ENCODE assay signal across 20 cellular contexts in the genomic region with DNA sequence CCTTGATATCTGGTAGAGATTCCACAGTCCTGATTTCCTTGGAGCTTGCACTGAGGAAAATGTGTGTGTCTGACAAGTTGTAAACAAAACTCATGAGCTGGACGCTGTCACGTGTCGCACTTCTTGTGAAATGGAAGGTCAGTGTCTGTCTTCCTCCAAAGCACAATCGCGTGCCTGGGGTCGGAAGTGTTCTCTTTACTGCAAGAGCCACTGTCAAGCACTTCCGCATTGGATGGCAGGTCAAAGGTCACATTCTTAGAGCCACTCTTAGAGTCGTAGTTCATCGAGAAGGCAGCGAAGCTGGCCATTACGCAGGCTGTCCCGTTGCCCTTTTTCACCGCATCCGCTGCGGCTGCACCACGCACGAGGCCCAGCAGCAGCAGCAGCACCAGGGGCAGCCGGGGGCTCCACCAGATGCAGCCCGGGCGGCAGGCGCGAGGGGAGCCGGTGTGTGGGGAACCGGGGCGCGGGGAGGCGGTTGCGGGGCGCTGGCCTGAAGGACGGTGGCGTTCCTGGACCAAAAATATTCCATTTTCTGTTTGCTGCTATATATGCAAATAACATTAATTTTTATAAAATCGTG. TPM values are rescaled to one million over a fixed set of nuclear protein-coding genes. Genes with fewer than 3 reads are reported as not detected.
A peak's percentile ranks its signal among the peaks of the same experiment; 100 is the strongest.
DNase-seq lines count a peak whose midpoint lies in the region; ATAC-seq, FAIRE-seq and TF ChIP-seq lines count a peak whose summit lies in the region.
"Had no signal": no experiment of that assay in that cellular context is flagged by ENCODE, and none has a peak within 500 bp of the region (broad histone marks: within the 10 kb centered on the region; RNA-seq: fewer than 3 reads in every experiment).

No MANE protein-coding gene starts in this region.

- FAIRE-seq in GM19239 (lab: Jason Lieb, UNC): no peak

- no peaks in the 10 kb centered on the region for H3K4me1 Mint-ChIP-seq in activated CD4-positive, alpha-beta memory T cell treated with anti-CD3 and anti-CD28 coated beads, Interleukin-2, amount 10 ng/mL, durations not matched to agents 7 days and 5 days
- H3K4me1 Mint-ChIP-seq in activated CD4-positive, alpha-beta memory T cell treated with anti-CD3 and anti-CD28 coated beads for 36 hours (ENCODE audit: low read depth): no peaks in the 10 kb centered on the region
- no peaks in the 10 kb centered on the region for H3K4me1 Mint-ChIP-seq in natural killer cell

- no peak overlapping the region for H3K4me3 Mint-ChIP-seq in activated CD4-positive, alpha-beta memory T cell treated with anti-CD3 and anti-CD28 coated beads, Interleukin-2, amount 10 ng/mL, durations not matched to agents 7 days and 5 days
- H3K4me3 Mint-ChIP-seq in activated CD4-positive, alpha-beta memory T cell treated with anti-CD3 and anti-CD28 coated beads for 36 hours: no peak overlapping the region
- H3K4me3 Mint-ChIP-seq in natural killer cell: no peak overlapping the region

- no peaks in the 10 kb centered on the region for H3K36me3 ChIP-seq in RWPE2 (ENCODE audit: low read depth)
- H3K36me3 ChIP-seq in testis (ENCODE audit: low read depth, missing control alignments): no peaks in the 10 kb centered on the region
- H3K36me3 ChIP-seq: HAP-1, Peyer's patch had no signal

- H3K4me1 ChIP-seq in RWPE2 (ENCODE audit: insufficient read depth, poor library complexity, severe bottlenecking) (no peaks in the 10 kb centered on the region), testis (no peaks in the 10 kb centered on the region)
- H3K4me1 ChIP-seq: HAP-1, Peyer's patch had no signal

- H3K4me3 ChIP-seq in RWPE2 (ENCODE audit: severe bottlenecking) (no peak overlapping the region), testis (peak overlapping the region; percentile 44 to 47)
- H3K4me3 ChIP-seq: HAP-1, Peyer's patch had no signal

- no peak for ATAC-seq in RWPE2 (ENCODE audit: low read depth)
- no peak for ATAC-seq in natural killer cell
- ATAC-seq in GM18867 (IDR thresholded peaks at IDR 0.05; ENCODE audit: unreplicated experiment): no peak
- ATAC-seq: Right ventricle myocardium inferior had no signal

- H3K9me3 ChIP-seq in RWPE2 (ENCODE audit: severe bottlenecking) (no peaks in the 10 kb centered on the region), testis (no peaks in the 10 kb centered on the region)
- H3K9me3 ChIP-seq: HAP-1, Peyer's patch had no signal

- H3K27ac Mint-ChIP-seq in activated CD4-positive, alpha-beta memory T cell treated with anti-CD3 and anti-CD28 coated beads, Interleukin-2, amount 10 ng/mL, durations not matched to agents 7 days and 5 days: no peak overlapping the region
- no peak overlapping the region for H3K27ac Mint-ChIP-seq in activated CD4-positive, alpha-beta memory T cell treated with anti-CD3 and anti-CD28 coated beads for 36 hours
- H3K27ac Mint-ChIP-seq in natural killer cell: no peak overlapping the region

- DNase-seq in activated CD4-positive, alpha-beta memory T cell treated with anti-CD3 and anti-CD28 coated beads, Interleukin-2, amount 10 ng/mL, durations not matched to agents 7 days and 5 days: peak; percentile 7
- DNase-seq in activated CD4-positive, alpha-beta memory T cell treated with anti-CD3 and anti-CD28 coated beads for 36 hours: no peak
- peak; percentile 48 for DNase-seq in RWPE2 (ENCODE audit: low spot score)
- DNase-seq in islet precursor cell: peak; percentile 51
- DNase-seq in testis: peak; percentile 70
- DNase-seq in GM19239 (ENCODE audit: insufficient read length, low spot score): no peak
- DNase-seq in natural killer cell: no peak
- DNase-seq: 8988T; KG1; NCI-H1105 treated with DMSO at 0.1 percent for 48 hours; NCI-H1694; NCI-H510A; NCI-H748 treated with DMSO at 0.1 percent for 48 hours; NK-92 treated with Interleukin-12 subunit alpha and Interleukin-12 subunit beta, amount 100 ng/mL, for 24 hours; Peyer's patch had no signal

- CTCF ChIA-PET in activated CD4-positive, alpha-beta memory T cell treated with anti-CD3 and anti-CD28 coated beads, Interleukin-2, amount 10 ng/mL, durations not matched to agents 7 days and 5 days (lab: Charles Lee): no interaction called here
- CTCF ChIA-PET in activated CD4-positive, alpha-beta memory T cell treated with anti-CD3 and anti-CD28 coated beads for 36 hours (lab: Charles Lee): no interaction called here

- H3K9me3 Mint-ChIP-seq in activated CD4-positive, alpha-beta memory T cell treated with anti-CD3 and anti-CD28 coated beads, Interleukin-2, amount 10 ng/mL, durations not matched to agents 7 days and 5 days: no peaks in the 10 kb centered on the region
- no peaks in the 10 kb centered on the region for H3K9me3 Mint-ChIP-seq in activated CD4-positive, alpha-beta memory T cell treated with anti-CD3 and anti-CD28 coated beads for 36 hours
- H3K9me3 Mint-ChIP-seq in natural killer cell: no peaks in the 10 kb centered on the region

- no peaks in the 10 kb centered on the region for H3K36me3 Mint-ChIP-seq in activated CD4-positive, alpha-beta memory T cell treated with anti-CD3 and anti-CD28 coated beads, Interleukin-2, amount 10 ng/mL, durations not matched to agents 7 days and 5 days (ENCODE audit: low read depth)
- no peaks in the 10 kb centered on the region for H3K36me3 Mint-ChIP-seq in activated CD4-positive, alpha-beta memory T cell treated with anti-CD3 and anti-CD28 coated beads for 36 hours
- H3K36me3 Mint-ChIP-seq in natural killer cell: no peaks in the 10 kb centered on the region
- H3K36me3 Mint-ChIP-seq: CD14-positive monocyte had no signal

- peaks cover 13% of the 10 kb centered on the region for H3K27me3 Mint-ChIP-seq in activated CD4-positive, alpha-beta memory T cell treated with anti-CD3 and anti-CD28 coated beads, Interleukin-2, amount 10 ng/mL, durations not matched to agents 7 days and 5 days
- peaks cover 27% of the 10 kb centered on the region for H3K27me3 Mint-ChIP-seq in activated CD4-positive, alpha-beta memory T cell treated with anti-CD3 and anti-CD28 coated beads for 36 hours
- peaks cover 25 to 39% of the 10 kb centered on the region in 2 donors for H3K27me3 Mint-ChIP-seq in natural killer cell (ENCODE audit: low read depth in 2 of 2)

- POLR2A ChIA-PET in activated CD4-positive, alpha-beta memory T cell treated with anti-CD3 and anti-CD28 coated beads, Interleukin-2, amount 10 ng/mL, durations not matched to agents 7 days and 5 days (lab: Charles Lee): interaction anchor here (0.9 kb wide), 1 partner anchor 276 kb away, joined by 3 read pairs; no protein-coding TSS in a partner anchor
- POLR2A ChIA-PET in activated CD4-positive, alpha-beta memory T cell treated with anti-CD3 and anti-CD28 coated beads for 36 hours (lab: Charles Lee): no interaction called here

- TF ChIP-seq CTCF in RWPE2 (IDR thresholded peaks at IDR 0.05; ENCODE audit: poor library complexity, severe bottlenecking) (no peak), testis (IDR thresholded peaks at IDR 0.05) (no peak), natural killer cell (IDR thresholded peaks at IDR 0.05) (no peak)

- TF ChIP-seq POLR2A in testis (IDR thresholded peaks at IDR 0.05): no peak

- intact Hi-C loops in activated CD4-positive, alpha-beta memory T cell treated with anti-CD3 and anti-CD28 coated beads for 36 hours (cut with micrococcal nuclease): no loop called here
- intact Hi-C loops in testis (cut with DNase I; ENCODE audit: low total_unique reads): no loop called here
- intact Hi-C loops in natural killer cell (cut with micrococcal nuclease): no loop called here

- H3K27ac ChIP-seq in RWPE2 (ENCODE audit: poor library complexity, severe bottlenecking) (no peak overlapping the region), testis (no peak overlapping the region)
- H3K27ac ChIP-seq: Peyer's patch had no signal

- WGBS in testis, 2 donors: 58 to 70% methylated on average over 29 to 32 of the region's 32 CpGs

- H3K27me3 ChIP-seq in RWPE2 (ENCODE audit: insufficient read depth, poor library complexity, severe bottlenecking) (peaks cover 44% of the 10 kb centered on the region), testis (no peaks in the 10 kb centered on the region)
- H3K27me3 ChIP-seq: Peyer's patch had no signal

RNA-seq across cellular contexts. Expression of a gene that starts 45.0 kb away (rescaled TPM):
- total RNA-seq in activated CD4-positive, alpha-beta memory T cell treated with anti-CD3 and anti-CD28 coated beads, Interleukin-2, amount 10 ng/mL, durations not matched to agents 7 days and 5 days: not detected
- total RNA-seq in activated CD4-positive, alpha-beta memory T cell treated with anti-CD3 and anti-CD28 coated beads for 36 hours: not detected
- total RNA-seq in testis (under 1 TPM; 0.39 to 0.43 TPM), natural killer cell (not detected)
- 0.96 TPM for polyA plus RNA-seq in testis (ENCODE audit: insufficient read depth, low read depth, low replicate concordance)
- total RNA-seq: Peyer's patch, Right ventricle myocardium inferior had no signal
- polyA plus RNA-seq: AG04450, CD14-positive monocyte had no signal

RNA-seq across cellular contexts. Expression of a gene that starts 53.1 kb away (rescaled TPM):
- total RNA-seq in activated CD4-positive, alpha-beta memory T cell treated with anti-CD3 and anti-CD28 coated beads, Interleukin-2, amount 10 ng/mL, durations not matched to agents 7 days and 5 days: 10 to 100 TPM; 20.8 to 23.6 TPM
- total RNA-seq in activated CD4-positive, alpha-beta memory T cell treated with anti-CD3 and anti-CD28 coated beads for 36 hours: 10 to 100 TPM; 11.7 to 13.3 TPM
- total RNA-seq in testis (10 to 100 TPM; 15.8 to 18.3 TPM), natural killer cell (10 to 100 TPM; 26.5 to 49.6 (median 34.9) TPM)
- polyA plus RNA-seq in testis (ENCODE audit: insufficient read depth, low read depth, low replicate concordance): 10.8 TPM

Comparison
In these comparisons a context has a peak if more than half of its experiments do, and no peak if none do; other contexts are left out.
1. DNase-seq: peak in activated CD4-positive, alpha-beta memory T cell treated with anti-CD3 and anti-CD28 coated beads, Interleukin-2, amount 10 ng/mL, durations not matched to agents 7 days and 5 days (single experiment), RWPE2 (single experiment), islet precursor cell (single experiment) and testis (single experiment); none in activated CD4-positive, alpha-beta memory T cell treated with anti-CD3 and anti-CD28 coated beads for 36 hours (single experiment), GM19239 (single experiment) and natural killer cell (single experiment).